Comparison of ENCODE assay signal across 8 cellular contexts in genomic region chr19:17538684-17539287, GRCh38. TPM values are rescaled to one million over a fixed set of nuclear protein-coding genes. Genes with fewer than 3 reads are reported as not detected.
A peak's percentile ranks its signal among the peaks of the same experiment; 100 is the strongest.
DNase-seq lines count a peak whose midpoint lies in the region; ATAC-seq and TF ChIP-seq lines count a peak whose summit lies in the region.

No MANE protein-coding gene starts in this region.

- peak overlapping the region; percentile 68 for H3K27ac Mint-ChIP-seq in T-helper 2 cell treated with Interferon-gamma antibody and Interleukin-4, amounts not matched to agents 5 μg/mL and 100 μg/mL, for 36 hours
- no peak overlapping the region for H3K27ac Mint-ChIP-seq in progenitor cell of endocrine pancreas

- H3K9me3 Mint-ChIP-seq in T-helper 2 cell treated with Interferon-gamma antibody and Interleukin-4, amounts not matched to agents 5 μg/mL and 100 μg/mL, for 36 hours: no peaks in the 10 kb centered on the region
- no peaks in the 10 kb centered on the region for H3K9me3 Mint-ChIP-seq in progenitor cell of endocrine pancreas (ENCODE audit: low read depth)

- no peak for TF ChIP-seq CTCF in gastroesophageal sphincter (IDR thresholded peaks at IDR 0.05)
- TF ChIP-seq CTCF in progenitor cell of endocrine pancreas (IDR thresholded peaks at IDR 0.05; ENCODE audit: unreplicated experiment): no peak
- TF ChIP-seq CTCF in GM10266 (IDR thresholded peaks at IDR 0.05; ENCODE audit: control insufficient read depth, insufficient read depth, low read depth, missing control alignments): no peak

- H3K4me2 ChIP-seq in skeletal muscle satellite cell (ENCODE audit: low read length): peak overlapping the region; percentile 93

- H3K4me1 ChIP-seq in gastroesophageal sphincter (peaks cover 3 to 18% (median 8%) of the 10 kb centered on the region in 3 donors), skeletal muscle satellite cell (ENCODE audit: control insufficient read depth, insufficient read depth, low read length) (peaks cover 9% of the 10 kb centered on the region)

- 5 to 16% methylated on average over 2 to 3 of the region's 20 CpGs for WGBS in gastroesophageal sphincter (ENCODE audit: low coverage in 1 of 2), 2 donors

- ATAC-seq in SK-N-SH treated with all-trans-retinoic acid at 6 μM for 48 hours: peak; percentile 28
- no peak for ATAC-seq in gastroesophageal sphincter

- no peak for TF ChIP-seq POLR2A in gastroesophageal sphincter (IDR thresholded peaks at IDR 0.05)

- no peak for DNase-seq in T-helper 2 cell treated with Interferon-gamma antibody and Interleukin-4, amounts not matched to agents 5 μg/mL and 100 μg/mL, for 36 hours (ENCODE audit: low spot score)
- DNase-seq in T-helper 2 cell (no peak), progenitor cell of endocrine pancreas (ENCODE audit: low spot score, unreplicated experiment) (no peak), NOMO-1 treated with dmso at 0.1 percent for 144 hours (lab: John Stamatoyannopoulos, UW; ENCODE audit: unreplicated experiment) (no peak), GM10266 (ENCODE audit: extremely low spot score) (no peak)

- H3K27me3 Mint-ChIP-seq in T-helper 2 cell treated with Interferon-gamma antibody and Interleukin-4, amounts not matched to agents 5 μg/mL and 100 μg/mL, for 36 hours (ENCODE audit: low read depth): peaks cover 24% of the 10 kb centered on the region
- peaks cover 60% of the 10 kb centered on the region for H3K27me3 Mint-ChIP-seq in progenitor cell of endocrine pancreas

- peaks cover 14% of the 10 kb centered on the region for H3K4me1 Mint-ChIP-seq in T-helper 2 cell treated with Interferon-gamma antibody and Interleukin-4, amounts not matched to agents 5 μg/mL and 100 μg/mL, for 36 hours (ENCODE audit: low read depth)
- no peaks in the 10 kb centered on the region for H3K4me1 Mint-ChIP-seq in progenitor cell of endocrine pancreas (ENCODE audit: low read depth)

- H3K9ac ChIP-seq in skeletal muscle satellite cell (ENCODE audit: low read depth, low read length): peak overlapping the region; percentile 57

- TF ChIP-seq EP300 in gastroesophageal sphincter (IDR thresholded peaks at IDR 0.05): no peak

- peak overlapping the region in 3 of 4 donors; percentile 60 to 77 (median 71) for H3K27ac ChIP-seq in gastroesophageal sphincter

- H3K36me3 Mint-ChIP-seq in T-helper 2 cell treated with Interferon-gamma antibody and Interleukin-4, amounts not matched to agents 5 μg/mL and 100 μg/mL, for 36 hours (ENCODE audit: low read depth): no peaks in the 10 kb centered on the region
- H3K36me3 Mint-ChIP-seq in progenitor cell of endocrine pancreas (ENCODE audit: insufficient read depth): no peaks in the 10 kb centered on the region

- peak overlapping the region; percentile 78 for H3K4me3 Mint-ChIP-seq in T-helper 2 cell treated with Interferon-gamma antibody and Interleukin-4, amounts not matched to agents 5 μg/mL and 100 μg/mL, for 36 hours
- no peak overlapping the region for H3K4me3 Mint-ChIP-seq in progenitor cell of endocrine pancreas (ENCODE audit: low read depth)

- H3K4me3 ChIP-seq in gastroesophageal sphincter (peak overlapping the region; percentile 21 to 59), skeletal muscle satellite cell (ENCODE audit: low read length) (peak overlapping the region; percentile 66)

- no peaks in the 10 kb centered on the region for H3K27me3 ChIP-seq in gastroesophageal sphincter
- H3K27me3 ChIP-seq in skeletal muscle satellite cell (ENCODE audit: control insufficient read depth, insufficient read depth, low read length): peaks cover 28% of the 10 kb centered on the region

- H3K36me3 ChIP-seq in gastroesophageal sphincter: no peaks in the 10 kb centered on the region
- no peaks in the 10 kb centered on the region for H3K36me3 ChIP-seq in skeletal muscle satellite cell (ENCODE audit: insufficient read depth, low read length)

- H3K9me3 ChIP-seq in gastroesophageal sphincter: no peaks in the 10 kb centered on the region
- H3K9me3 ChIP-seq in skeletal muscle satellite cell (replicated peaks; ENCODE audit: low read length): no peaks in the 10 kb centered on the region

TF ChIP-seq in SK-N-SH treated with all-trans-retinoic acid at 6 μM for 48 hours, 23 proteins besides CTCF, POLR2A, EP300 and RAD21 (continues in another document):
- no peak for TF ChIP-seq ZFP3 (CRISPR knock-in tag; IDR thresholded peaks at IDR 0.05)
- TF ChIP-seq ZNF70 (CRISPR knock-in tag; IDR thresholded peaks at IDR 0.05): no peak
- TF ChIP-seq ZNF565 (CRISPR knock-in tag; conservative IDR thresholded peaks at IDR 0.05; ENCODE audit: low read depth): no peak
- TF ChIP-seq, protein P1, sequence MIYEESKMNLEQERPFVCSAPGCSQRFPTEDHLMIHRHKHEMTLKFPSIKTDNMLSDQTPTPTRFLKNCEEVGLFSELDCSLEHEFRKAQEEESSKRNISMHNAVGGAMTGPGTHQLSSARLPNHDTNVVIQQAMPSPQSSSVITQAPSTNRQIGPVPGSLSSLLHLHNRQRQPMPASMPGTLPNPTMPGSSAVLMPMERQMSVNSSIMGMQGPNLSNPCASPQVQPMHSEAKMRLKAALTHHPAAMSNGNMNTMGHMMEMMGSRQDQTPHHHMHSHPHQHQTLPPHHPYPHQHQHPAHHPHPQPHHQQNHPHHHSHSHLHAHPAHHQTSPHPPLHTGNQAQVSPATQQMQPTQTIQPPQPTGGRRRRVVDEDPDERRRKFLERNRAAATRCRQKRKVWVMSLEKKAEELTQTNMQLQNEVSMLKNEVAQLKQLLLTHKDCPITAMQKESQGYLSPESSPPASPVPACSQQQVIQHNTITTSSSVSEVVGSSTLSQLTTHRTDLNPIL (CRISPR knock-in tag; IDR thresholded peaks at IDR 0.05; ENCODE audit: low read depth): no peak
- TF ChIP-seq ZNF8 (CRISPR knock-in tag; IDR thresholded peaks at IDR 0.05): no peak
- TF ChIP-seq TCF4 (CRISPR knock-in tag; IDR thresholded peaks at IDR 0.05; ENCODE audit: borderline replicate concordance): no peak
- TF ChIP-seq ISL1 (CRISPR knock-in tag; IDR thresholded peaks at IDR 0.05): no peak
- TF ChIP-seq SNAI2 (CRISPR knock-in tag; IDR thresholded peaks at IDR 0.05): no peak
- no peak for TF ChIP-seq ZC3H10 (CRISPR knock-in tag; IDR thresholded peaks at IDR 0.05)
- TF ChIP-seq TOX (CRISPR knock-in tag; IDR thresholded peaks at IDR 0.05; ENCODE audit: borderline replicate concordance): no peak
- no peak for TF ChIP-seq OSR1 (CRISPR knock-in tag; IDR thresholded peaks at IDR 0.05)
- no peak for TF ChIP-seq TSHZ2 (CRISPR knock-in tag; IDR thresholded peaks at IDR 0.05)
- TF ChIP-seq CSRNP3 (CRISPR knock-in tag; IDR thresholded peaks at IDR 0.05): no peak
- TF ChIP-seq ESRRG (CRISPR knock-in tag; IDR thresholded peaks at IDR 0.05): no peak
- no peak for TF ChIP-seq PPARA (CRISPR knock-in tag; IDR thresholded peaks at IDR 0.05; ENCODE audit: borderline replicate concordance)

RNA-seq across cellular contexts. Expression of gene COLGALT1, which starts 16.7 kb away (rescaled TPM):
- total RNA-seq in gastroesophageal sphincter (10 to 100 TPM; 54.7 to 78.9 (median 61.2) TPM), progenitor cell of endocrine pancreas (53.6 and 54.3 TPM in 2 replicates)
- total RNA-seq in skeletal muscle satellite cell (2012; rRNA removed): 96.8 and 112 TPM in 2 replicates

RNA-seq across cellular contexts. Expression of gene PGLS, which starts 27.3 kb away (rescaled TPM):
- 10 to 100 TPM; 35.0 to 48.7 (median 39.9) TPM for total RNA-seq in gastroesophageal sphincter
- 58.6 and 78.9 TPM in 2 replicates for total RNA-seq in skeletal muscle satellite cell (2012; rRNA removed)
- total RNA-seq in progenitor cell of endocrine pancreas: 102 and 107 TPM in 2 replicates
